Comparison of ENCODE assay signal across 8 cellular contexts in the genomic region with DNA sequence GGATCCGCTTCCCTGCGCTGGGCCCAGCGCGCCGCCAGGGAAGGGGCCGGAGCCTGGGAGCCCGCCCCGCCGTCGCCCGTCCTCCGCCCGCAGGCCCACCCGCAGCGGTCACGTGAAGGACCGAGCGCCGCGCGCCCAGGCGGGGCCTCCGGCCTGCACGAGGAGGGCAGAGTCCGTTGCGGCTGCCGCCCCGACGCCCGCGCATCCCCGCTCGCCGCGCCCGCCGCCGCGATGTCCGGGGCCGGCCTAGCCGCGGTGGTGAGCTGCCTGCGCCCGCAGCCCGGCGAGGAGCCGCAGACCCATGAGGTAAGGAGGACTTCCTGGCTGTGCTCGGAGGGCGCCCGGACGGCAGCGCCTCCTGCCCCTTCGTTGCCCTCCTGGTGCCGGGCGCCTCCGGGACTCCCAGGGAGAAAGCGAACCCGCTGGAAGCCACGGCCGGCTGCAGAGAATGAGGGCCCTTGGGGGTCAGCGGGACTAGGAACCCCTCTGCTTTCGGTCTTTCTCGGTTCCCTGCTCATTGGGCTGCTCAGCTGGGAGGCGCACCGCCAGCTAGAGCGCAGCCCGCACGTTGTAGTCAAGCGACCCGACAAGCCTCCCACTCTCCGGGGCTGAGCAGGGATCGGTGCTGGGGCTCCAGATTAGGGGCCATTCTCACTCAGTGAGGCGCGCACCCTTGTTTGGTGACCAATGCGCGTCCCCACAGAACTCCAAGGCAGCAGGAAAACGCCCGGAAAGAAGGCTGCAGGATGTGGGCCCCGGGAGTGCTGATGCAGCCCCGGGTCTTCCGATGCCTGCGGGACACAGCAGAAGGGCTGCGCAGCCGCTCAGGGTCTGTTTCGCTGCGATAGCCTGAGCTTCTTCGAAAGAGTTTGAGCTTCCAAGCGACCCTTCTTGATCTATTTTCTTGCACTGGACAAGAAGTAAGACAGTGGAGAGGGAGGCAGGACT. TPM values are rescaled to one million over a fixed set of nuclear protein-coding genes. Genes with fewer than 3 reads are reported as not detected.
DNase-seq lines count a peak whose midpoint lies in the region; ATAC-seq and TF ChIP-seq lines count a peak whose summit lies in the region.
"Not testable (repeated sequence)": the region's sequence is repeated elsewhere in the genome, so short reads cannot be mapped to it uniquely, and the experiment has no call there.

No MANE protein-coding gene starts in this region.

- peak; percentile 90 for ATAC-seq in GM23338
- ATAC-seq in activated CD4-positive, alpha-beta T cell treated with anti-CD3 and anti-CD28 coated beads for 36 hours = peak; percentile 39
- ATAC-seq in activated T-helper 17 cell treated with anti-CD3 and anti-CD28 coated beads, Interleukin-2, amount 50 U/mL, for 72 hours (replicated peaks) = peak; percentile 53
- peak; percentile 42 for ATAC-seq in foreskin keratinocyte
- peak; percentile 80 to 82 for ATAC-seq in left cardiac atrium
- ATAC-seq in right lobe of liver = peak; percentile 68 to 78 (median 70)
- ATAC-seq in natural killer cell treated with Interleukin-12 subunit alpha and Interleukin-12 subunit beta and Interleukin-15 and Interleukin-18, amount 100 ng/mL, for 72 hours = peak; percentile 24 to 75
- peak; percentile 73 for ATAC-seq in stimulated activated naive CD8-positive, alpha-beta T cell treated with anti-CD3 and anti-CD28 coated beads, Interleukin-15, amount 100 ng/mL, for 72 hours

- H2AFZ ChIP-seq in GM23338 = not testable (repeated sequence)

- H3K4me2 ChIP-seq in GM23338 = not testable (repeated sequence)

- H3K27ac ChIP-seq in GM23338 (ENCODE audit: low read depth); foreskin keratinocyte; right lobe of liver: not testable (repeated sequence)

- not testable (repeated sequence) for H3K9me3 Mint-ChIP-seq in GM23338; activated CD4-positive, alpha-beta T cell treated with anti-CD3 and anti-CD28 coated beads for 36 hours (ENCODE audit: low read depth); activated T-helper 17 cell treated with anti-CD3 and anti-CD28 coated beads, Interleukin-2, amount 50 U/mL, for 72 hours; natural killer cell treated with Interleukin-12 subunit alpha and Interleukin-12 subunit beta and Interleukin-15 and Interleukin-18, amount 100 ng/mL, for 72 hours; stimulated activated naive CD8-positive, alpha-beta T cell treated with anti-CD3 and anti-CD28 coated beads, Interleukin-15, amount 100 ng/mL, for 72 hours

- POLR2A ChIA-PET in activated CD4-positive, alpha-beta T cell treated with anti-CD3 and anti-CD28 coated beads for 36 hours (lab: Charles Lee) = not testable (repeated sequence)

- H4K20me1 ChIP-seq in GM23338 (replicated peaks; ENCODE audit: insufficient read depth) = not testable (repeated sequence)

- DNase-seq in GM23338 (ENCODE audit: low spot score); activated CD4-positive, alpha-beta T cell treated with anti-CD3 and anti-CD28 coated beads for 36 hours; foreskin keratinocyte; left cardiac atrium; right lobe of liver; natural killer cell treated with Interleukin-12 subunit alpha and Interleukin-12 subunit beta and Interleukin-15 and Interleukin-18, amount 100 ng/mL, for 72 hours (ENCODE audit: low spot score); stimulated activated naive CD8-positive, alpha-beta T cell treated with anti-CD3 and anti-CD28 coated beads, Interleukin-15, amount 100 ng/mL, for 72 hours: not testable (repeated sequence)

- intact Hi-C loops in activated CD4-positive, alpha-beta T cell treated with anti-CD3 and anti-CD28 coated beads for 36 hours (cut with DNase I, micrococcal nuclease); left cardiac atrium (cut with DNase I); right lobe of liver (cut with DNase I): not testable (repeated sequence)

- not testable (repeated sequence) for H3F3A ChIP-seq in GM23338 (replicated peaks; ENCODE audit: low read depth)

- H3K4me3 Mint-ChIP-seq in GM23338; activated CD4-positive, alpha-beta T cell treated with anti-CD3 and anti-CD28 coated beads for 36 hours; activated T-helper 17 cell treated with anti-CD3 and anti-CD28 coated beads, Interleukin-2, amount 50 U/mL, for 72 hours; natural killer cell treated with Interleukin-12 subunit alpha and Interleukin-12 subunit beta and Interleukin-15 and Interleukin-18, amount 100 ng/mL, for 72 hours; stimulated activated naive CD8-positive, alpha-beta T cell treated with anti-CD3 and anti-CD28 coated beads, Interleukin-15, amount 100 ng/mL, for 72 hours: not testable (repeated sequence)

- not testable (repeated sequence) for H3K36me3 ChIP-seq in GM23338 (ENCODE audit: insufficient read depth); right lobe of liver

- H3K36me3 Mint-ChIP-seq in GM23338 (ENCODE audit: low read depth); activated CD4-positive, alpha-beta T cell treated with anti-CD3 and anti-CD28 coated beads for 36 hours (ENCODE audit: low read depth); activated T-helper 17 cell treated with anti-CD3 and anti-CD28 coated beads, Interleukin-2, amount 50 U/mL, for 72 hours (ENCODE audit: low read depth); natural killer cell treated with Interleukin-12 subunit alpha and Interleukin-12 subunit beta and Interleukin-15 and Interleukin-18, amount 100 ng/mL, for 72 hours: not testable (repeated sequence)

- not testable (repeated sequence) for TF ChIP-seq POLR2A in right lobe of liver (IDR thresholded peaks at IDR 0.05)

- not testable (repeated sequence) for H3K4me1 ChIP-seq in GM23338 (ENCODE audit: insufficient read depth); foreskin keratinocyte; right lobe of liver

- not testable (repeated sequence) for H3K27ac Mint-ChIP-seq in GM23338; activated CD4-positive, alpha-beta T cell treated with anti-CD3 and anti-CD28 coated beads for 36 hours; activated T-helper 17 cell treated with anti-CD3 and anti-CD28 coated beads, Interleukin-2, amount 50 U/mL, for 72 hours; natural killer cell treated with Interleukin-12 subunit alpha and Interleukin-12 subunit beta and Interleukin-15 and Interleukin-18, amount 100 ng/mL, for 72 hours; stimulated activated naive CD8-positive, alpha-beta T cell treated with anti-CD3 and anti-CD28 coated beads, Interleukin-15, amount 100 ng/mL, for 72 hours

- TF ChIP-seq CTCF in GM23338 (conservative IDR thresholded peaks at IDR 0.05; ENCODE audit: low read depth in 2 of 2); foreskin keratinocyte (conservative IDR thresholded peaks at IDR 0.05); right lobe of liver (IDR thresholded peaks at IDR 0.05): not testable (repeated sequence)

- not testable (repeated sequence) for H3K4me3 ChIP-seq in GM23338, right lobe of liver

- H3K27me3 Mint-ChIP-seq in GM23338 (ENCODE audit: insufficient read depth, low read depth, poor library complexity); activated CD4-positive, alpha-beta T cell treated with anti-CD3 and anti-CD28 coated beads for 36 hours; activated T-helper 17 cell treated with anti-CD3 and anti-CD28 coated beads, Interleukin-2, amount 50 U/mL, for 72 hours; natural killer cell treated with Interleukin-12 subunit alpha and Interleukin-12 subunit beta and Interleukin-15 and Interleukin-18, amount 100 ng/mL, for 72 hours; stimulated activated naive CD8-positive, alpha-beta T cell treated with anti-CD3 and anti-CD28 coated beads, Interleukin-15, amount 100 ng/mL, for 72 hours: not testable (repeated sequence)

- H3K4me1 Mint-ChIP-seq in GM23338; activated CD4-positive, alpha-beta T cell treated with anti-CD3 and anti-CD28 coated beads for 36 hours; activated T-helper 17 cell treated with anti-CD3 and anti-CD28 coated beads, Interleukin-2, amount 50 U/mL, for 72 hours; natural killer cell treated with Interleukin-12 subunit alpha and Interleukin-12 subunit beta and Interleukin-15 and Interleukin-18, amount 100 ng/mL, for 72 hours (ENCODE audit: low read depth in 2 of 2); stimulated activated naive CD8-positive, alpha-beta T cell treated with anti-CD3 and anti-CD28 coated beads, Interleukin-15, amount 100 ng/mL, for 72 hours: not testable (repeated sequence)

- not testable (repeated sequence) for H3K9me2 ChIP-seq in GM23338 (ENCODE audit: insufficient read depth)

- no CpG with 5 or more reads among the region's 89 CpGs for WGBS in right lobe of liver (ENCODE audit: insufficient coverage, low coverage, low lambda C conversion rate, missing lambda C conversion rate)

- not testable (repeated sequence) for H3K9me3 ChIP-seq in right lobe of liver

- CTCF ChIA-PET in activated CD4-positive, alpha-beta T cell treated with anti-CD3 and anti-CD28 coated beads for 36 hours (lab: Charles Lee) = not testable (repeated sequence)

- not testable (repeated sequence) for H3K27me3 ChIP-seq in GM23338 (ENCODE audit: insufficient read depth); foreskin keratinocyte; right lobe of liver

- not testable (repeated sequence) for H3K79me2 ChIP-seq in GM23338 (replicated peaks; ENCODE audit: insufficient read depth)

RNA-seq across cellular contexts. Expression of gene MTLN, which starts 33.4 kb away (rescaled TPM):
- total RNA-seq in GM23338 (2014; rRNA removed; shearing (Covaris generic)) = 34.1 and 40.2 TPM in 2 replicates
- polyA plus RNA-seq in GM23338 (2016; fragmentation: Nextera tagmentation; extraction: Ambion mirVana) (151 and 175 TPM in 2 replicates), foreskin keratinocyte (99.9 and 152 TPM in 2 replicates)
- total RNA-seq in activated CD4-positive, alpha-beta T cell treated with anti-CD3 and anti-CD28 coated beads for 36 hours = 10 to 100 TPM; 46.3 to 55.6 TPM
- 10 to 100 TPM; 33.0 to 55.3 TPM for total RNA-seq in activated T-helper 17 cell treated with anti-CD3 and anti-CD28 coated beads, Interleukin-2, amount 50 U/mL, for 72 hours
- total RNA-seq in foreskin keratinocyte (65.8 and 104 TPM in 2 replicates), left cardiac atrium (100 to 1,000 TPM in 1 of 2 donors, 10 to 100 TPM in 1; 99.9 to 133 TPM), right lobe of liver (10 to 100 TPM; 25.4 to 64.0 (median 38.0) TPM)
- 10 to 100 TPM; 52.7 to 58.0 TPM for total RNA-seq in natural killer cell treated with Interleukin-12 subunit alpha and Interleukin-12 subunit beta and Interleukin-15 and Interleukin-18, amount 100 ng/mL, for 72 hours

RNA-seq across cellular contexts. Expression of gene NPHP1, which starts 40.9 kb away (rescaled TPM):
- total RNA-seq in GM23338 (2014; rRNA removed; shearing (Covaris generic)) = 1.2 and 4.6 TPM in 2 replicates
- 10.0 and 11.0 TPM in 2 replicates for polyA plus RNA-seq in GM23338 (2016; fragmentation: Nextera tagmentation; extraction: Ambion mirVana)
- 1 to 10 TPM; 2.2 to 2.8 TPM for total RNA-seq in activated CD4-positive, alpha-beta T cell treated with anti-CD3 and anti-CD28 coated beads for 36 hours
- total RNA-seq in activated T-helper 17 cell treated with anti-CD3 and anti-CD28 coated beads, Interleukin-2, amount 50 U/mL, for 72 hours = 1 to 10 TPM in 1 of 2 donors, under 1 TPM in 1; 0.98 to 1.5 TPM
- 5.1 and 5.5 TPM in 2 replicates for total RNA-seq in foreskin keratinocyte
- 6.0 and 6.6 TPM in 2 replicates for polyA plus RNA-seq in foreskin keratinocyte
- 1 to 10 TPM; 2.9 to 3.2 TPM for total RNA-seq in left cardiac atrium
- total RNA-seq in right lobe of liver = 1 to 10 TPM in 2 of 6 experiments, under 1 TPM in 4; 0.06 to 1.9 (median 0.65) TPM
- total RNA-seq in natural killer cell treated with Interleukin-12 subunit alpha and Interleukin-12 subunit beta and Interleukin-15 and Interleukin-18, amount 100 ng/mL, for 72 hours = under 1 TPM; 0.28 to 0.36 TPM

Comparison
In these comparisons a context has a peak if more than half of its experiments do, and no peak if none do; other contexts are left out.
1. ATAC-seq: peak in every context shown above with its lines; median percentile 90 in GM23338; 81 in left cardiac atrium; 73 in stimulated activated naive CD8-positive, alpha-beta T cell treated with anti-CD3 and anti-CD28 coated beads, Interleukin-15, amount 100 ng/mL, for 72 hours; 70 in right lobe of liver; 53 in activated T-helper 17 cell treated with anti-CD3 and anti-CD28 coated beads, Interleukin-2, amount 50 U/mL, for 72 hours; 50 in natural killer cell treated with Interleukin-12 subunit alpha and Interleukin-12 subunit beta and Interleukin-15 and Interleukin-18, amount 100 ng/mL, for 72 hours; 42 in foreskin keratinocyte; 39 in activated CD4-positive, alpha-beta T cell treated with anti-CD3 and anti-CD28 coated beads for 36 hours.